Comparison of ENCODE assay signal across 9 cellular contexts in the genomic region with DNA sequence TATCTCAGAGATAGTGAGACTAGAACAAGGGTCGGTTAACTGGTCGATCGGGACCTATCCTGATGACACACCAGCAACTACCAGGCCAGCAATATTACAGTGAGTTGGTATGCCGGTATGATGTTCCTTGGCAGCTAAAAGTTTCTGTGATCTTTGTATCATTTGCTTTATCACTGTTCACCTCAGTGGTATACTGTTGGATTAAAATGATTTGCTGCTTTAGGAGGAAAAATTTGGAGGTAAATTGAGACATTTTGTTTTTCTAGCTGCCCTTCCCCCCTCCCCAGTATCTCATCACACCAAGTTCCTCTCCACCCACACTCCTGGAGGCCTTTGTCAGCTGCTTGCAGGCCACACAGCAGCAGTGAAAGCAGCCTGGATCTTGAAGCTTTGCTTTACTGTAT. TPM values are rescaled to one million over a fixed set of nuclear protein-coding genes. Genes with fewer than 3 reads are reported as not detected.
A peak's percentile ranks its signal among the peaks of the same experiment; 100 is the strongest.
DNase-seq lines count a peak whose midpoint lies in the region; ATAC-seq and TF ChIP-seq lines count a peak whose summit lies in the region.
"Had no signal": no experiment of that assay in that cellular context is flagged by ENCODE, and none has a peak within 500 bp of the region (broad histone marks: within the 10 kb centered on the region; RNA-seq: fewer than 3 reads in every experiment).

No MANE protein-coding gene starts in this region.

- H3K9me3 ChIP-seq in cardiac muscle cell (ENCODE audit: low read depth) (no peaks in the 10 kb centered on the region), aorta (ENCODE audit: control insufficient read depth, low read length) (no peaks in the 10 kb centered on the region)
- H3K9me3 ChIP-seq in naive thymus-derived CD4-positive, alpha-beta T cell (ENCODE audit: control insufficient read depth in 2 of 3, low read length in 3 of 3): no peaks in the 10 kb centered on the region

- no peaks in the 10 kb centered on the region for H3K9me3 Mint-ChIP-seq in naive thymus-derived CD4-positive, alpha-beta T cell

- H3K27me3 Mint-ChIP-seq in naive thymus-derived CD4-positive, alpha-beta T cell: no peaks in the 10 kb centered on the region

- H3K27ac ChIP-seq in cardiac muscle cell (peak overlapping the region; percentile 67), aorta (ENCODE audit: low read depth in 1 of 2, low read length in 2 of 2) (no peak overlapping the region)
- no peak overlapping the region for H3K27ac ChIP-seq in naive thymus-derived CD4-positive, alpha-beta T cell (ENCODE audit: low read depth, low read length)

- H3K4me3 Mint-ChIP-seq in naive thymus-derived CD4-positive, alpha-beta T cell: no peak overlapping the region

- DNase-seq in cardiac muscle cell (ENCODE audit: low read depth in 1 of 2, low spot score in 1 of 2): peak; percentile 25 to 64
- DNase-seq in cardiac septum (ENCODE audit: low spot score): no peak
- DNase-seq in epithelial cell of esophagus (ENCODE audit: low read depth): peak; percentile 24
- DNase-seq in naive thymus-derived CD4-positive, alpha-beta T cell: no peak
- no peak for DNase-seq in aorta
- DNase-seq in G401 (ENCODE audit: low spot score): no peak
- DNase-seq in DMS 273 (lab: John Stamatoyannopoulos, UW; ENCODE audit: unreplicated experiment): no peak
- DNase-seq in GM13977 (ENCODE audit: low spot score): no peak
- DNase-seq: NCI-H510A treated with DMSO at 0.1 percent for 48 hours had no signal

- POLR2A ChIA-PET in naive thymus-derived CD4-positive, alpha-beta T cell (lab: Charles Lee): interaction anchor here (0.8 to 1.5 kb wide), 6 partner anchors 7 to 44 kb away, joined by 3 to 8 read pairs (median 4); partner anchors contain the start of gene PAFAH1B2

- no peak for ATAC-seq in naive thymus-derived CD4-positive, alpha-beta T cell
- peak; percentile 42 for ATAC-seq in aorta (ENCODE audit: low FRiP score)

- H3K36me3 ChIP-seq in cardiac muscle cell: peaks cover 27% of the 10 kb centered on the region
- H3K36me3 ChIP-seq in naive thymus-derived CD4-positive, alpha-beta T cell (ENCODE audit: control insufficient read depth in 2 of 3, insufficient read depth in 3 of 3, low read length in 3 of 3): peaks cover 0 to 20% (median 0%) of the 10 kb centered on the region in 3 experiments
- H3K36me3 ChIP-seq in aorta (ENCODE audit: control insufficient read depth in 1 of 2, insufficient read depth in 2 of 2, low read length in 1 of 2): no peaks in the 10 kb centered on the region

- CTCF ChIA-PET in naive thymus-derived CD4-positive, alpha-beta T cell (lab: Charles Lee): no interaction called here

- TF ChIP-seq CTCF in cardiac muscle cell (IDR thresholded peaks at IDR 0.05; ENCODE audit: low read depth, low read length): no peak
- no peak for TF ChIP-seq CTCF in epithelial cell of esophagus (IDR thresholded peaks at IDR 0.05; ENCODE audit: insufficient read depth, low read depth, low read length, missing control alignments)
- no peak for TF ChIP-seq CTCF in GM13977 (IDR thresholded peaks at IDR 0.05; ENCODE audit: extremely low read depth, insufficient read depth, missing control alignments)

- H3K4me1 ChIP-seq in cardiac muscle cell (ENCODE audit: low read depth) (peaks cover 19% of the 10 kb centered on the region), aorta (ENCODE audit: control insufficient read depth in 1 of 2, insufficient read depth in 2 of 2, low read length in 2 of 2) (no peaks in the 10 kb centered on the region)
- no peaks in the 10 kb centered on the region for H3K4me1 ChIP-seq in naive thymus-derived CD4-positive, alpha-beta T cell (ENCODE audit: control insufficient read depth in 2 of 2, insufficient read depth in 2 of 2, low read length in 2 of 2)

- H3K36me3 Mint-ChIP-seq in naive thymus-derived CD4-positive, alpha-beta T cell: peaks cover 0 to 10% (median 3%) of the 10 kb centered on the region in 5 donors

- peaks cover 0 to 17% (median 5%) of the 10 kb centered on the region in 7 donors for H3K4me1 Mint-ChIP-seq in naive thymus-derived CD4-positive, alpha-beta T cell

- 64 to 75% methylated on average over 4 of the region's 4 CpGs for WGBS in aorta, 2 donors

- peak overlapping the region in 8 of 9 donors; percentile 14 to 66 (median 46) for H3K27ac Mint-ChIP-seq in naive thymus-derived CD4-positive, alpha-beta T cell

- H3K27me3 ChIP-seq in cardiac muscle cell: no peaks in the 10 kb centered on the region
- H3K27me3 ChIP-seq in naive thymus-derived CD4-positive, alpha-beta T cell (ENCODE audit: control insufficient read depth in 2 of 2, insufficient read depth in 2 of 2, low read length in 2 of 2): no peaks in the 10 kb centered on the region
- H3K27me3 ChIP-seq in aorta (ENCODE audit: control insufficient read depth in 1 of 2, insufficient read depth in 2 of 2, low read length in 1 of 2): no peaks in the 10 kb centered on the region

- H3K4me3 ChIP-seq in cardiac muscle cell: no peak overlapping the region
- no peak overlapping the region for H3K4me3 ChIP-seq in epithelial cell of esophagus (ENCODE audit: low read length)
- H3K4me3 ChIP-seq in naive thymus-derived CD4-positive, alpha-beta T cell (ENCODE audit: low read length): no peak overlapping the region
- H3K4me3 ChIP-seq in aorta (ENCODE audit: low read length in 2 of 2): no peak overlapping the region

- in situ Hi-C loops in G401 (cut with HindIII; ENCODE audit: low sequenced_read_pairs) (no loop called here), GM13977 (cut with MboI; ENCODE audit: low pct_unique_long_range_greater_than_20kb, low sequenced_read_pairs, unreplicated experiment) (no loop called here)

- intact Hi-C loops in cardiac septum (cut with DNase I) (no loop called here), aorta (cut with DNase I) (no loop called here)
- intact Hi-C loops in naive thymus-derived CD4-positive, alpha-beta T cell (cut with micrococcal nuclease): loop anchor here in 1 of 2 donors (2.0 to 10.0 kb wide), 2 partner anchors 13 to 153 kb away; partner anchors contain the start of gene CEP164

RNA-seq across cellular contexts. Expression of gene SIDT2, which starts 6.9 kb away (rescaled TPM):
- total RNA-seq in cardiac muscle cell (27.1 and 32.9 TPM in 2 replicates), cardiac septum (25.3 TPM), aorta (10 to 100 TPM; 51.2 to 81.3 TPM)
- polyA plus RNA-seq in cardiac muscle cell (10.3 and 16.1 TPM in 2 replicates), aorta (10 to 100 TPM; 10.4 to 62.9 TPM)
- 100 to 1,000 TPM in 2 of 5 experiments, 10 to 100 TPM in 3; 31.7 to 187 (median 60.5) TPM for total RNA-seq in naive thymus-derived CD4-positive, alpha-beta T cell
- polyA plus RNA-seq in naive thymus-derived CD4-positive, alpha-beta T cell: 1 to 10 TPM; 2.3 to 3.1 TPM
- 18.6 and 20.1 TPM in 2 replicates for total RNA-seq in G401 (2014; rRNA removed; shearing (Covaris generic))

RNA-seq across cellular contexts. Expression of gene TAGLN, which starts 27.5 kb away (rescaled TPM):
- total RNA-seq in cardiac muscle cell (82.5 and 1,828 TPM in 2 replicates), cardiac septum (317 TPM), aorta (over 10,000 TPM in 1 of 2 donors, 1,000 to 10,000 TPM in 1; 4,857 to 10,188 TPM)
- polyA plus RNA-seq in cardiac muscle cell (65.2 and 1,052 TPM in 2 replicates), aorta (over 10,000 TPM; 12,625 to 13,815 TPM)
- 10 to 100 TPM in 4 of 5 experiments, 1 to 10 TPM in 1; 6.4 to 28.0 (median 18.2) TPM for total RNA-seq in naive thymus-derived CD4-positive, alpha-beta T cell
- polyA plus RNA-seq in naive thymus-derived CD4-positive, alpha-beta T cell: 1 to 10 TPM in 1 of 2 donors, under 1 TPM in 1; 0.32 to 1.0 TPM
- total RNA-seq in G401 (2014; rRNA removed; shearing (Covaris generic)): 860 and 912 TPM in 2 replicates

RNA-seq across cellular contexts. Expression of gene PAFAH1B2, which starts 27.6 kb away (rescaled TPM):
- total RNA-seq in cardiac muscle cell (58.7 and 71.8 TPM in 2 replicates), cardiac septum (68.9 TPM), aorta (10 to 100 TPM; 69.9 to 73.5 TPM)
- polyA plus RNA-seq in cardiac muscle cell (25.6 and 25.8 TPM in 2 replicates), aorta (10 to 100 TPM; 18.2 to 20.5 TPM)
- 10 to 100 TPM; 48.9 to 62.0 (median 55.8) TPM for total RNA-seq in naive thymus-derived CD4-positive, alpha-beta T cell
- polyA plus RNA-seq in naive thymus-derived CD4-positive, alpha-beta T cell: 10 to 100 TPM; 13.6 to 18.2 TPM
- total RNA-seq in G401 (2014; rRNA removed; shearing (Covaris generic)): 127 and 161 TPM in 2 replicates

Comparison
In these comparisons a context has a peak if more than half of its experiments do, and no peak if none do; other contexts are left out.
1. DNase-seq: peak in cardiac muscle cell (2 of 2) and epithelial cell of esophagus (single experiment); none in cardiac septum (single experiment), naive thymus-derived CD4-positive, alpha-beta T cell (0 of 9), aorta (0 of 2), G401 (single experiment), DMS 273 (single experiment) and GM13977 (single experiment).